11 cellular contexts compared by ENCODE assay signal in the genomic region with DNA sequence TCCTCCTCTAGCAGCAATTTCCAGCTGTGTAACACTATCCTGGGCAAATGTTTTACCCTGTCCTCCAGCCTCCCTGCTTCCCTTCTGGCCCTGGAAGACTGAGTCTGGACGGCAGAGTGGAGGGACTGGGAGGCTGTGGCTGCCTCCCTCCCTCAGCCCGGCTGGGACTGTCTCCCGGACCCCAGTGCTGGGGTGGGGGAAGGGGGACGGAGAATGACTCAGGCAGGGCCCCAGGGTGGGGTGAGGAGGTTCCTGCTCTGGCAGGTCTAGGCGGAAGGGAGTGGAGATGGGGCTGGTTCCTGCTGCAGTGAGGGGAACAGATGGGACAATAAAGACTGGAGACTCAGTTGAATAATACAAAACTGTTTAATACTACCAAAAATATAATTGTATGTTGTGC. TPM values are rescaled to one million over a fixed set of nuclear protein-coding genes. Genes with fewer than 3 reads are reported as not detected.
DNase-seq lines count a peak whose midpoint lies in the region; ATAC-seq and TF ChIP-seq lines count a peak whose summit lies in the region.
"Had no signal": no experiment of that assay in that cellular context is flagged by ENCODE, and none has a peak within 500 bp of the region (broad histone marks: within the 10 kb centered on the region; RNA-seq: fewer than 3 reads in every experiment).

No MANE protein-coding gene starts in this region.

- H3K18ac ChIP-seq in mesendoderm (ENCODE audit: low read length) = no peak overlapping the region

- H3K4ac ChIP-seq in mesendoderm (ENCODE audit: low read depth, low read length) = no peak overlapping the region

- no peak overlapping the region for H2AFZ ChIP-seq in ACC112 (ENCODE audit: low read length, unreplicated experiment)

- H3K27me3 ChIP-seq in ACC112 (ENCODE audit: insufficient read depth, low read length) (no peaks in the 10 kb centered on the region), mesendoderm (ENCODE audit: insufficient read depth, low read length, poor library complexity) (no peaks in the 10 kb centered on the region), lower lobe of right lung (ENCODE audit: low read depth) (no peaks in the 10 kb centered on the region)

- no peak overlapping the region for H2BK15ac ChIP-seq in mesendoderm (replicated peaks; ENCODE audit: low read depth)

- no peak for ATAC-seq in lower lobe of right lung
- ATAC-seq in naive thymus-derived CD8-positive, alpha-beta T cell = no peak

- H3K9me3 ChIP-seq in lower lobe of right lung = no peaks in the 10 kb centered on the region

- no peak overlapping the region for H4K5ac ChIP-seq in mesendoderm (ENCODE audit: low read length)

- no peak overlapping the region for H2BK5ac ChIP-seq in mesendoderm (ENCODE audit: low read length)

- H3K27ac ChIP-seq in ACC112 (ENCODE audit: low read depth, low read length) = peak overlapping the region; percentile 65
- no peak overlapping the region for H3K27ac ChIP-seq in mesendoderm (ENCODE audit: low read depth, low read length)
- no peak overlapping the region for H3K27ac ChIP-seq in lower lobe of right lung

- TF ChIP-seq CTCF in astrocyte of the spinal cord (IDR thresholded peaks at IDR 0.05; ENCODE audit: low read depth, low read length) (no peak), lower lobe of right lung (IDR thresholded peaks at IDR 0.05) (no peak)

- no peaks in the 10 kb centered on the region for H3K9me3 Mint-ChIP-seq in naive thymus-derived CD8-positive, alpha-beta T cell

- H3K36me3 ChIP-seq in ACC112 (ENCODE audit: insufficient read depth, low read length) (0 out of 2 replicates have a peak, but pooled peaks cover 3% of the 10 kb centered on the region), mesendoderm (ENCODE audit: control insufficient read depth, insufficient read depth, low read length) (peaks cover 1% of the 10 kb centered on the region), lower lobe of right lung (peaks cover 55% of the 10 kb centered on the region)

- H3K23ac ChIP-seq in mesendoderm (ENCODE audit: low read length) = no peak overlapping the region

- H3K9ac ChIP-seq in mesendoderm (ENCODE audit: low read length) = peak overlapping the region; percentile 20

- H3K4me1 ChIP-seq in ACC112 (ENCODE audit: control insufficient read depth, insufficient read depth, low read length, unreplicated experiment) (peaks cover 50% of the 10 kb centered on the region), mesendoderm (ENCODE audit: control insufficient read depth, low read depth, low read length) (peaks cover 9% of the 10 kb centered on the region), lower lobe of right lung (peaks cover 39% of the 10 kb centered on the region)

- DNase-seq in HT1080 (ENCODE audit: low read depth) (peak; percentile 64), astrocyte of the spinal cord (ENCODE audit: low read depth, low spot score) (peak; percentile 41), mesendoderm (no peak), superior temporal gyrus (ENCODE audit: extremely low spot score) (no peak), lower lobe of right lung (no peak)
- no peak for DNase-seq in naive thymus-derived CD8-positive, alpha-beta T cell
- DNase-seq in stimulated activated naive CD4-positive, alpha-beta T cell treated with Interleukin-2 at 50 U/mL for 16 hours (lab: John Stamatoyannopoulos, UW) = no peak
- DNase-seq: activated CD8-positive, alpha-beta memory T cell treated with anti-CD3 and anti-CD28 coated beads, Interleukin-2, amount 50 U/mL, for 4 hours; retina had no signal

- no peak overlapping the region for H3K4me2 ChIP-seq in mesendoderm (ENCODE audit: low read length)

- no CpG with 5 or more reads among the region's 5 CpGs for WGBS in mesendoderm (ENCODE audit: extremely low coverage, insufficient coverage, low lambda C conversion rate)

- peaks cover 5% of the 10 kb centered on the region for H3K79me1 ChIP-seq in mesendoderm (ENCODE audit: low read length)

- H3K27ac Mint-ChIP-seq in naive thymus-derived CD8-positive, alpha-beta T cell = peak overlapping the region in 1 of 10 donors; percentile 15

- H4K8ac ChIP-seq in mesendoderm (ENCODE audit: low read depth, low read length) = no peak overlapping the region

- H3K4me3 ChIP-seq in ACC112 (ENCODE audit: low read depth, low read length) (peak overlapping the region; percentile 4; the same call in 1 of the 2 replicates), astrocyte of the spinal cord (ENCODE audit: low read depth, low read length) (no peak overlapping the region), mesendoderm (ENCODE audit: low read length) (no peak overlapping the region), lower lobe of right lung (no peak overlapping the region)

- in situ Hi-C loops in astrocyte of the spinal cord (cut with HindIII; ENCODE audit: low sequenced_read_pairs) = no loop called here

- no peaks in the 10 kb centered on the region for H3K27me3 Mint-ChIP-seq in naive thymus-derived CD8-positive, alpha-beta T cell

- intact Hi-C loops in lower lobe of right lung (cut with DNase I) = no loop called here

- H2AK5ac ChIP-seq in mesendoderm (ENCODE audit: low read length) = no peak overlapping the region

- peaks cover 11 to 31% (median 28%) of the 10 kb centered on the region in 4 donors for H3K4me1 Mint-ChIP-seq in naive thymus-derived CD8-positive, alpha-beta T cell

- peak overlapping the region; percentile 50 for H3K56ac ChIP-seq in mesendoderm (ENCODE audit: low read length)

- H2BK120ac ChIP-seq in mesendoderm (ENCODE audit: low read depth, low read length) = no peak overlapping the region

- peak overlapping the region in 1 of 10 donors; percentile 18 for H3K4me3 Mint-ChIP-seq in naive thymus-derived CD8-positive, alpha-beta T cell

- POLR2A ChIA-PET in naive thymus-derived CD8-positive, alpha-beta T cell (lab: Charles Lee) = interaction anchor here (2.8 kb wide), 1 partner anchor 14 kb away, joined by 12 read pairs; no protein-coding TSS in a partner anchor

- peaks cover 0 to 33% (median 2%) of the 10 kb centered on the region in 3 donors for H3K36me3 Mint-ChIP-seq in naive thymus-derived CD8-positive, alpha-beta T cell

- H3K79me2 ChIP-seq in ACC112 (ENCODE audit: control insufficient read depth, insufficient read depth, low read length, unreplicated experiment) = peaks cover 31% of the 10 kb centered on the region
- peaks cover 3% of the 10 kb centered on the region for H3K79me2 ChIP-seq in mesendoderm (ENCODE audit: control insufficient read depth, insufficient read depth, low read length)

RNA-seq across cellular contexts. Expression of a gene that starts 2.1 kb away (rescaled TPM):
- 0.31 and 1.8 TPM in 2 replicates for total RNA-seq in HT1080 (2014; rRNA removed; shearing (Covaris generic))
- polyA plus RNA-seq in HT1080 (2015; cell fraction: cytosol; rRNA removed) = 0.17 TPM in 1 of 2 replicates, not detected in the other
- 0.29 and 1.8 TPM in 2 replicates for polyA plus RNA-seq in HT1080 (2015; cell fraction: nucleus; rRNA removed)
- 18.2 TPM for polyA plus RNA-seq in mesendoderm (2013, experiment 1 of 2)
- polyA plus RNA-seq in mesendoderm (2013, experiment 2 of 2) = 18.4 TPM
- 0.47 TPM for total RNA-seq in lower lobe of right lung
- total RNA-seq in naive thymus-derived CD8-positive, alpha-beta T cell = under 1 TPM; 0.55 to 0.93 TPM
- polyA plus RNA-seq in naive thymus-derived CD8-positive, alpha-beta T cell = not detected
- total RNA-seq: SK-MEL-5 had no signal

RNA-seq across cellular contexts. Expression of a gene that starts 4.2 kb away (rescaled TPM):
- total RNA-seq in HT1080 (2014; rRNA removed; shearing (Covaris generic)) = 148 and 177 TPM in 2 replicates
- polyA plus RNA-seq in HT1080 (2015; cell fraction: cytosol; rRNA removed) = 158 and 163 TPM in 2 replicates
- 174 and 184 TPM in 2 replicates for polyA plus RNA-seq in HT1080 (2015; cell fraction: nucleus; rRNA removed)
- 101 TPM for polyA plus RNA-seq in mesendoderm (2013, experiment 1 of 2)
- 96.5 TPM for polyA plus RNA-seq in mesendoderm (2013, experiment 2 of 2)
- 55.3 TPM for total RNA-seq in lower lobe of right lung
- 10 to 100 TPM; 25.6 to 31.8 TPM for total RNA-seq in naive thymus-derived CD8-positive, alpha-beta T cell
- 10 to 100 TPM; 33.9 to 48.9 (median 41.3) TPM for polyA plus RNA-seq in naive thymus-derived CD8-positive, alpha-beta T cell

RNA-seq across cellular contexts. Expression of a gene that starts 8.4 kb away (rescaled TPM):
- total RNA-seq in HT1080 (2014; rRNA removed; shearing (Covaris generic)) = 55.2 and 75.8 TPM in 2 replicates
- 129 TPM in 2 replicates for polyA plus RNA-seq in HT1080 (2015; cell fraction: cytosol; rRNA removed)
- 79.3 and 94.7 TPM in 2 replicates for polyA plus RNA-seq in HT1080 (2015; cell fraction: nucleus; rRNA removed)
- polyA plus RNA-seq in mesendoderm (2013, experiment 1 of 2) = 0.44 TPM
- polyA plus RNA-seq in mesendoderm (2013, experiment 2 of 2) = 0.42 TPM
- 667 TPM for total RNA-seq in lower lobe of right lung
- total RNA-seq in naive thymus-derived CD8-positive, alpha-beta T cell = 1 to 10 TPM; 4.4 to 4.6 TPM
- polyA plus RNA-seq in naive thymus-derived CD8-positive, alpha-beta T cell = under 1 TPM; 0.15 to 0.59 (median 0.31) TPM

RNA-seq across cellular contexts. Expression of a gene that starts 26.1 kb away (rescaled TPM):
- 138 and 141 TPM in 2 replicates for total RNA-seq in HT1080 (2014; rRNA removed; shearing (Covaris generic))
- polyA plus RNA-seq in HT1080 (2015; cell fraction: cytosol; rRNA removed) = 93.8 and 99.6 TPM in 2 replicates
- 66.7 and 75.5 TPM in 2 replicates for polyA plus RNA-seq in HT1080 (2015; cell fraction: nucleus; rRNA removed)
- 59.2 TPM for polyA plus RNA-seq in mesendoderm (2013, experiment 1 of 2)
- polyA plus RNA-seq in mesendoderm (2013, experiment 2 of 2) = 55.7 TPM
- total RNA-seq in lower lobe of right lung = 87.0 TPM
- total RNA-seq in naive thymus-derived CD8-positive, alpha-beta T cell = 10 to 100 TPM; 48.0 to 56.8 TPM
- 10 to 100 TPM; 13.8 to 14.1 (median 14.0) TPM for polyA plus RNA-seq in naive thymus-derived CD8-positive, alpha-beta T cell

RNA-seq across cellular contexts. Expression of a gene that starts 26.9 kb away (rescaled TPM):
- total RNA-seq in HT1080 (2014; rRNA removed; shearing (Covaris generic)) = 54.4 and 60.7 TPM in 2 replicates
- 38.1 and 39.7 TPM in 2 replicates for polyA plus RNA-seq in HT1080 (2015; cell fraction: cytosol; rRNA removed)
- polyA plus RNA-seq in HT1080 (2015; cell fraction: nucleus; rRNA removed) = 69.2 and 78.2 TPM in 2 replicates
- 22.0 TPM for polyA plus RNA-seq in mesendoderm (2013, experiment 1 of 2)
- polyA plus RNA-seq in mesendoderm (2013, experiment 2 of 2) = 22.4 TPM
- 36.0 TPM for total RNA-seq in lower lobe of right lung
- total RNA-seq in naive thymus-derived CD8-positive, alpha-beta T cell = 10 to 100 TPM; 36.6 to 39.0 TPM
- 10 to 100 TPM; 11.8 to 17.8 (median 12.4) TPM for polyA plus RNA-seq in naive thymus-derived CD8-positive, alpha-beta T cell

Comparison
In these comparisons a context has a peak if more than half of its experiments do, and no peak if none do; other contexts are left out.
1. DNase-seq: peak in HT1080 (single experiment) and astrocyte of the spinal cord (single experiment); none in mesendoderm (single experiment), superior temporal gyrus (single experiment), lower lobe of right lung (single experiment), naive thymus-derived CD8-positive, alpha-beta T cell (0 of 10) and stimulated activated naive CD4-positive, alpha-beta T cell treated with Interleukin-2 at 50 U/mL for 16 hours (single experiment).
2. RNA of a gene that starts 8.4 kb away (total RNA-seq): 667 TPM in lower lobe of right lung (single experiment) and 55.2 to 75.8 TPM in HT1080; 4.4 to 4.6 TPM in naive thymus-derived CD8-positive, alpha-beta T cell; every median in the first group is over 10 times any median in the second.